Comparison of ENCODE assay signal across 9 cellular contexts in the genomic region with DNA sequence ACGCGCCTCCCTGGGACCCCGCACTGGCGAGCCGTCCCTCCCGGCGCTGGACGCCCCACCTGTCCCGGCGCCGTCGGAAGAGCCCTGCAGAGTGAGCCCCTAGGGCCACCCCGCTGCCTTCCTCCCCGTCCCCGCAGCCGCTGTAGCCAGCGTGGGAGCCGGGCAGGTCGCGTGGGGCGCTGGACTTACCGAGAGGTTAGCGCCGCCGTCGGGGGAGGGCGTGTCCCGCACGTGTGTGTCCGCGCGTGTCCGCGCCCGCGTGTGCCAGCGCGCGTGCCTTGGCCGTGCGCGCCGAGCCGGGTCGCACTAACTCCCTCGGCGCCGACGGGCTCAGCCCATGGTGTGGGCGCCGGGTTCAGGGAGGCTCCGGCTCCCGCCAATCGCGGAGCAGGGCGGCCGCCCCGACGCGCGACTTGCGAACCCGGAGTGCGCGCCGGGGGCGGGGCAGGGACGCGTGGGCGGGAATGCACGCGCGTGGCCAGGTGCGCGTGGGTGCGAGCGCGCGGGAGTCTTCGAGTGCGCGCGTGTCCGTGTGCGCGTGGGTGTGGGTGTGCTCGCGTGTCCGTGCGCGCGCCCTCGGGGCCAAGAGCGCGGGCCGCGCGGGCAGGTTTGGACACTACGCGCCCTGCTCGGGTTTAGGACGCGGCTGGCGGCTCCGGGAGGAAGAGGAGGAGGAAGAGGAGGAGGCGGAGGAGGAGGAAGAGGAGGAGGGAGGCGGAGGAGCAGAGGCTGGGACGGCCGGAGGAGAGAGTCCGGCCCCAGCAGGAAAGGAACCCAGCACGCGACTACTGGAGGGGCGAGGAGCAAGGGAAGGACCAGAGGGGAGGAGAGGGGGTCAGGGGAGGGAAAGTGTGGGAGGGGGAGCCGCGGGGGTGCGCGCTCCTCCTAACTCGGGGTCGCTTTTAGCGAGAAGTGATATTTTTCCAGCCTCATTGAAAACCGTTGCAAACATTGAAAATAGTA.
DNase-seq lines count a peak whose midpoint lies in the region; ATAC-seq and TF ChIP-seq lines count a peak whose summit lies in the region.
"Had no signal": no experiment of that assay in that cellular context is flagged by ENCODE, and none has a peak within 500 bp of the region (broad histone marks: within the 10 kb centered on the region; RNA-seq: fewer than 3 reads in every experiment).

No MANE protein-coding gene starts in this region.

- no peak overlapping the region for H3K4ac ChIP-seq in H9 (ENCODE audit: low read depth, low read length)

- no peak overlapping the region for H3K56ac ChIP-seq in H9 (ENCODE audit: insufficient read length, low read depth, low read length)

- DNase-seq in H9 (peak; percentile 48), right atrium auricular region (ENCODE audit: low spot score) (no peak), DMS79 (lab: John Stamatoyannopoulos, UW) (no peak), DMS153 (lab: John Stamatoyannopoulos, UW) (no peak)
- DNase-seq in activated CD8-positive, alpha-beta T cell treated with anti-CD3 and anti-CD28 coated beads, Interleukin-2, amount 10 ng/mL, durations not matched to agents 7 days and 5 days: no peak

- H2BK12ac ChIP-seq in H9 (ENCODE audit: insufficient read length, low read depth, low read length): no peak overlapping the region

- H3K9ac ChIP-seq in H9 (ENCODE audit: extremely low read depth, insufficient read length, low read length) (no peak overlapping the region), skeletal muscle tissue (ENCODE audit: low read depth in 1 of 3, low read length in 3 of 3) (peak overlapping the region in 1 of 3 donors; percentile 10)
- H3K9ac ChIP-seq: KMS-11 had no signal

- H3K9me3 Mint-ChIP-seq in H9: no peaks in the 10 kb centered on the region
- no peaks in the 10 kb centered on the region for H3K9me3 Mint-ChIP-seq in activated CD8-positive, alpha-beta T cell treated with anti-CD3 and anti-CD28 coated beads, Interleukin-2, amount 10 ng/mL, durations not matched to agents 7 days and 5 days (ENCODE audit: insufficient read depth)

- WGBS in H9 (ENCODE audit: extremely low coverage, insufficient read length, low lambda C conversion rate): no CpG with 5 or more reads among the region's 121 CpGs

- H3T11ph ChIP-seq in H9 (ENCODE audit: low read length): no peak overlapping the region

- H3K4me1 ChIP-seq in H9 (ENCODE audit: insufficient read depth, low read length) (no peaks in the 10 kb centered on the region; the same call in 1 of the 2 replicates), right atrium auricular region (peaks cover 0 to 15% of the 10 kb centered on the region in 2 donors), skeletal muscle tissue (ENCODE audit: control insufficient read depth in 3 of 3, insufficient read depth in 3 of 3, low read length in 3 of 3) (peaks cover 0 to 8% (median 0%) of the 10 kb centered on the region in 3 donors)

- no peak overlapping the region for H2BK15ac ChIP-seq in H9 (ENCODE audit: low read depth, low read length)

- H3K4me3 Mint-ChIP-seq in H9: peak overlapping the region; percentile 63 to 89
- H3K4me3 Mint-ChIP-seq in activated CD8-positive, alpha-beta T cell treated with anti-CD3 and anti-CD28 coated beads, Interleukin-2, amount 10 ng/mL, durations not matched to agents 7 days and 5 days: peak overlapping the region; percentile 55

- peaks cover 21 to 24% of the 10 kb centered on the region in 2 experiments for H3K4me1 Mint-ChIP-seq in H9
- peaks cover 11% of the 10 kb centered on the region for H3K4me1 Mint-ChIP-seq in activated CD8-positive, alpha-beta T cell treated with anti-CD3 and anti-CD28 coated beads, Interleukin-2, amount 10 ng/mL, durations not matched to agents 7 days and 5 days (ENCODE audit: low read depth)

- H3K4me2 ChIP-seq in H9 (ENCODE audit: insufficient read depth, insufficient read length, low read length): peak overlapping the region; percentile 33
- H3K4me2 ChIP-seq: KMS-11 had no signal

- H3K23ac ChIP-seq in H9 (ENCODE audit: insufficient read length, low read depth, low read length): no peak overlapping the region

- no peak for TF ChIP-seq CTCF in H9 (conservative IDR thresholded peaks at IDR 0.05)
- no peak for TF ChIP-seq CTCF in right atrium auricular region (IDR thresholded peaks at IDR 0.05)

- CTCF ChIA-PET in activated CD8-positive, alpha-beta T cell treated with anti-CD3 and anti-CD28 coated beads, Interleukin-2, amount 10 ng/mL, durations not matched to agents 7 days and 5 days (lab: Charles Lee): no interaction called here

- no peak overlapping the region for H3K27ac ChIP-seq in H9 (ENCODE audit: insufficient read length, low read depth, low read length)
- H3K27ac ChIP-seq in right atrium auricular region: no peak overlapping the region
- H3K27ac ChIP-seq in skeletal muscle tissue (ENCODE audit: low read depth, low read length): no peak overlapping the region
- H3K27ac ChIP-seq: KMS-11 had no signal

- H4K91ac ChIP-seq in H9 (ENCODE audit: insufficient read length, low read depth, low read length): no peak overlapping the region

- H3K79me1 ChIP-seq in H9 (ENCODE audit: insufficient read depth, low read depth, low read length, poor library complexity, severe bottlenecking): no peaks in the 10 kb centered on the region

- H3K18ac ChIP-seq in H9 (ENCODE audit: insufficient read length, low read depth, low read length): no peak overlapping the region

- H2BK120ac ChIP-seq in H9 (ENCODE audit: low read depth, low read length, poor library complexity, severe bottlenecking): no peak overlapping the region

- peak; percentile 27 for ATAC-seq in activated CD8-positive, alpha-beta T cell treated with anti-CD3 and anti-CD28 coated beads, Interleukin-2, amount 10 ng/mL, durations not matched to agents 7 days and 5 days
- ATAC-seq in GM19035 (IDR thresholded peaks at IDR 0.05; ENCODE audit: unreplicated experiment): no peak
- no peak for ATAC-seq in HG03432 (IDR thresholded peaks at IDR 0.05; ENCODE audit: unreplicated experiment)

- H3K27me3 ChIP-seq in H9 (ENCODE audit: insufficient read depth, low read length) (peaks cover 6% of the 10 kb centered on the region; the same call in 1 of the 2 replicates), right atrium auricular region (peaks cover 10 to 13% of the 10 kb centered on the region in 2 donors), skeletal muscle tissue (ENCODE audit: control insufficient read depth in 3 of 3, insufficient read depth in 3 of 3, low read length in 3 of 3) (peaks cover 45 to 54% (median 48%) of the 10 kb centered on the region in 3 donors)

- H2AK5ac ChIP-seq in H9 (ENCODE audit: insufficient read length, low read length): no peak overlapping the region

- peaks cover 17% of the 10 kb centered on the region for H3K23me2 ChIP-seq in H9 (ENCODE audit: insufficient read length, low read depth, low read length, poor library complexity, severe bottlenecking)

- H3K4me3 ChIP-seq in right atrium auricular region: peak overlapping the region; percentile 36 to 55
- H3K4me3 ChIP-seq in skeletal muscle tissue (ENCODE audit: low read length in 3 of 3): peak overlapping the region; percentile 59 to 64 (median 60)

- H3K27me3 Mint-ChIP-seq in H9 (ENCODE audit: low read depth): peaks cover 75% of the 10 kb centered on the region
- H3K27me3 Mint-ChIP-seq in activated CD8-positive, alpha-beta T cell treated with anti-CD3 and anti-CD28 coated beads, Interleukin-2, amount 10 ng/mL, durations not matched to agents 7 days and 5 days (ENCODE audit: low read depth): peaks cover 57% of the 10 kb centered on the region

- H3K36me3 ChIP-seq in right atrium auricular region: no peaks in the 10 kb centered on the region
- no peaks in the 10 kb centered on the region for H3K36me3 ChIP-seq in skeletal muscle tissue (ENCODE audit: control insufficient read depth in 3 of 3, insufficient read depth in 3 of 3, low read length in 3 of 3)

- no peak overlapping the region for H2BK5ac ChIP-seq in H9 (ENCODE audit: insufficient read length, low read length)

- H3K27ac Mint-ChIP-seq in H9: peak overlapping the region in 1 of 3 experiments; percentile 87; a peak in 1 of 7 replicates
- H3K27ac Mint-ChIP-seq in activated CD8-positive, alpha-beta T cell treated with anti-CD3 and anti-CD28 coated beads, Interleukin-2, amount 10 ng/mL, durations not matched to agents 7 days and 5 days: no peak overlapping the region

- H2AFZ ChIP-seq in H9 (ENCODE audit: low read length): no peak overlapping the region

- H3K79me2 ChIP-seq in H9 (ENCODE audit: insufficient read depth, low read length): no peaks in the 10 kb centered on the region

- H2BK20ac ChIP-seq in H9 (ENCODE audit: low read depth, low read length, poor library complexity, severe bottlenecking): no peak overlapping the region

- no peak overlapping the region for H4K8ac ChIP-seq in H9 (replicated peaks; ENCODE audit: insufficient read length, low read depth, low read length)

- POLR2A ChIA-PET in activated CD8-positive, alpha-beta T cell treated with anti-CD3 and anti-CD28 coated beads, Interleukin-2, amount 10 ng/mL, durations not matched to agents 7 days and 5 days (lab: Charles Lee): no interaction called here

- no peaks in the 10 kb centered on the region for H4K20me1 ChIP-seq in H9 (ENCODE audit: control insufficient read depth, insufficient read depth, insufficient read length)

- H3K9me3 ChIP-seq in H9 (ENCODE audit: control insufficient read depth, low read depth, low read length) (no peaks in the 10 kb centered on the region), right atrium auricular region (no peaks in the 10 kb centered on the region), skeletal muscle tissue (ENCODE audit: control insufficient read depth in 3 of 3, low read length in 3 of 3) (no peaks in the 10 kb centered on the region)

- H4K5ac ChIP-seq in H9 (ENCODE audit: insufficient read length, low read depth, low read length): no peak overlapping the region

- H3K36me3 Mint-ChIP-seq in H9 (ENCODE audit: insufficient read depth in 1 of 3, low read depth in 3 of 3): no peaks in the 10 kb centered on the region; a peak in 1 of 7 replicates
- no peaks in the 10 kb centered on the region for H3K36me3 Mint-ChIP-seq in activated CD8-positive, alpha-beta T cell treated with anti-CD3 and anti-CD28 coated beads, Interleukin-2, amount 10 ng/mL, durations not matched to agents 7 days and 5 days (ENCODE audit: low read depth)

- H3K14ac ChIP-seq in H9 (ENCODE audit: insufficient read depth, low read length): no peak overlapping the region
